1 cellular context compared by ENCODE assay signal in the genomic region with DNA sequence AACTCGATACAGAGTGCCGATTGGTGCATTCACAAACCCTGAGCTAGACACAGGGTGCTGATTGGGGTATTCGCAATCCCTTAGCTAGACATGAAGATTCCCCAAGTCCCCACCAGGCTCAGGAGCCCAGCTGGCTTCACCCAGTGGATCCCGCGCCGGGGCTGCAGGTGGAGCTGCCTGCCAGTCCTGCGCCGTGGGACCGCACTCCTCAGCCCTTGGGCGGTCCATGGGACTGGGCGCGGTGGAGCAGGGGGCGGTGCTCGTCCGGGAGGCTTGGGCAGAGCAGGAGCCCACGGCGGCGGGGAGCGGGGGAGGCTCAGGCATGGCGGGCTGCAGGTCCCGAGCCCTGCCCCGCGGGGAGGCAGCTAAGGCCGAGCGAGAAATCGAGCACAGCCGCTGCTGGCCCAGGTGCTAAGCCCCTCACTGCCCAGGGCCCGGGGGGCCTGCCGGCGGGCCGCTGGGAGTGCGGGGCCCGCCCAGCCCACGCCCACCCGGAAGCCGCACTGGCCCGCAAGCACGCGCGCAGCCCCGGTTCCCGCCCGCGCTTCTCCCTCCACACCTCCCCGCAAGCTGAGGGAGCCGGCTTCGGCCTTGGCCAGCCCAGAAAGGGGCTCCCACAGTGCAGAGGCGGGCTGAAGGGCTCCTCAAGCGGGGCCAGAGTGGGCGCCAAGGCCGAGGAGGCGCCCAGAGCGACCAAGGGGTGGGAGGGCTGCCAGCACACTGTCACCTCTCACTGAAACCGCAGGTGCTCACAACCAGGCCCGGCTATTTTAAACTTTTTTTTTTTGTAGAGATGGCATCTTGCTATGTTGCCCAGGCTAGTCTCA.
TF ChIP-seq lines count a peak whose summit lies in the region.

No MANE protein-coding gene starts in this region.

TF ChIP-seq in K562, 482 proteins besides CTCF, POLR2A, EP300 and RAD21 (continued from another document):
- TF ChIP-seq, protein P1, sequence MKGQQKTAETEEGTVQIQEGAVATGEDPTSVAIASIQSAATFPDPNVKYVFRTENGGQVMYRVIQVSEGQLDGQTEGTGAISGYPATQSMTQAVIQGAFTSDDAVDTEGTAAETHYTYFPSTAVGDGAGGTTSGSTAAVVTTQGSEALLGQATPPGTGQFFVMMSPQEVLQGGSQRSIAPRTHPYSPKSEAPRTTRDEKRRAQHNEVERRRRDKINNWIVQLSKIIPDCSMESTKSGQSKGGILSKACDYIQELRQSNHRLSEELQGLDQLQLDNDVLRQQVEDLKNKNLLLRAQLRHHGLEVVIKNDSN (CRISPR knock-in tag; IDR thresholded peaks at IDR 0.05): peak; percentile 52; the same call in 1 of the 2 replicates
- TF ChIP-seq, protein P2, sequence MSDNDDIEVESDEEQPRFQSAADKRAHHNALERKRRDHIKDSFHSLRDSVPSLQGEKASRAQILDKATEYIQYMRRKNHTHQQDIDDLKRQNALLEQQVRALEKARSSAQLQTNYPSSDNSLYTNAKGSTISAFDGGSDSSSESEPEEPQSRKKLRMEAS (CRISPR knock-in tag; IDR thresholded peaks at IDR 0.05): peak; percentile 39
